ENCODE assay signal across 8 cellular contexts in genomic region chr15:42494998-42495360, GRCh38. TPM values are rescaled to one million over a fixed set of nuclear protein-coding genes. Genes with fewer than 3 reads are reported as not detected.
DNase-seq lines count a peak whose midpoint lies in the region; ATAC-seq and TF ChIP-seq lines count a peak whose summit lies in the region.

No MANE protein-coding gene starts in this region.

- peak overlapping the region; percentile 96 for H4K5ac ChIP-seq in IMR-90 (ENCODE audit: low read depth, low read length)

- POLR2A ChIA-PET in Caco-2 (lab: Charles Lee) (interaction anchor here (0.7 to 1.0 kb wide), 2 partner anchors 10 to 12 kb away, joined by 3 to 4 read pairs; no protein-coding TSS in a partner anchor), IMR-90 (lab: Charles Lee; ENCODE audit: unreplicated experiment) (interaction anchor here (0.6 to 1.0 kb wide), 2 partner anchors 11 to 12 kb away, joined by 3 read pairs; no protein-coding TSS in a partner anchor)

- TF ChIP-seq POLR2A in IMR-90 (IDR thresholded peaks at IDR 0.05; ENCODE audit: low read depth, low read length), result no peak

- H2BK15ac ChIP-seq in IMR-90 (ENCODE audit: low read depth, low read length) (peak overlapping the region; percentile 95; the same call in 2 of the 3 replicates), neuronal stem cell (ENCODE audit: low read length) (no peak overlapping the region)

- H3K14ac ChIP-seq in IMR-90 (replicated peaks; ENCODE audit: low read depth, low read length) (peak overlapping the region; percentile 52), neuronal stem cell (ENCODE audit: low read length) (no peak overlapping the region)

- H3K79me1 ChIP-seq in IMR-90 (ENCODE audit: low read depth in 1 of 2, low read length in 2 of 2) (peaks cover 8 to 46% of the 10 kb centered on the region in 2 experiments; a peak in 3 of 4 replicates), neuronal stem cell (ENCODE audit: low read depth, low read length) (no peaks in the 10 kb centered on the region)

- H3K4me2 ChIP-seq in IMR-90 (ENCODE audit: low read depth, low read length), result peak overlapping the region; percentile 78
- H3K4me2 ChIP-seq in neuronal stem cell (ENCODE audit: insufficient read depth, low read length, poor library complexity, severe bottlenecking), result peak overlapping the region; percentile 80

- CTCF ChIA-PET in Caco-2 (lab: Charles Lee), result interaction anchor here (0.6 to 1.0 kb wide), 2 partner anchors 69 to 410 kb away, joined by 4 to 5 read pairs; no protein-coding TSS in a partner anchor
- CTCF ChIA-PET in IMR-90 (lab: Yijun Ruan, JAX), result interaction anchor here (1.2 kb wide), 1 partner anchor 11 kb away, joined by 3 read pairs; no protein-coding TSS in a partner anchor

- H2BK120ac ChIP-seq in IMR-90 (ENCODE audit: low read depth, low read length) (peak overlapping the region; percentile 41), neuronal stem cell (ENCODE audit: low read depth, low read length) (no peak overlapping the region)

- peak overlapping the region; percentile 72 for H3K27ac Mint-ChIP-seq in Caco-2 (ENCODE audit: unreplicated experiment)
- H3K27ac Mint-ChIP-seq in activated naive CD4-positive, alpha-beta T cell treated with anti-CD3 and anti-CD28 coated beads, Interleukin-2, amount 50 U/mL, for 24 hours, result peak overlapping the region; percentile 97

- H3K27me3 ChIP-seq in Caco-2 (replicated peaks; ENCODE audit: control insufficient read depth, insufficient read depth, low read length) (no peaks in the 10 kb centered on the region), IMR-90 (ENCODE audit: control insufficient read depth, insufficient read depth, low read length) (no peaks in the 10 kb centered on the region), neuronal stem cell (ENCODE audit: control insufficient read depth in 3 of 3, insufficient read depth in 3 of 3, low read depth in 1 of 3, low read length in 3 of 3) (no peaks in the 10 kb centered on the region)

- in situ Hi-C loops in IMR-90 (cut with MboI; ENCODE audit: low sequenced_read_pairs), result no loop called here

- H3K27ac ChIP-seq in IMR-90 (ENCODE audit: insufficient read depth, low read length) (peak overlapping the region; percentile 36), neuronal stem cell (replicated peaks; ENCODE audit: low read length) (no peak overlapping the region)

- no peak overlapping the region for H2BK12ac ChIP-seq in neuronal stem cell (ENCODE audit: low read length)

- H2BK20ac ChIP-seq in IMR-90 (ENCODE audit: low read depth, low read length), result peak overlapping the region; percentile 28

- H3K4me1 ChIP-seq in Caco-2 (peaks cover 42% of the 10 kb centered on the region), IMR-90 (ENCODE audit: control insufficient read depth, insufficient read depth, low read length) (peaks cover 8% of the 10 kb centered on the region), neuronal stem cell (ENCODE audit: control insufficient read depth in 2 of 2, insufficient read depth in 1 of 2, low read depth in 1 of 2, low read length in 2 of 2) (peaks cover 3 to 5% of the 10 kb centered on the region in 2 donors)

- ATAC-seq in IMR-90 (ENCODE audit: low read depth) (peak; percentile 1), GM18861 (IDR thresholded peaks at IDR 0.05; ENCODE audit: unreplicated experiment) (no peak)

- peak overlapping the region; percentile 46; the same call in 1 of the 2 replicates for H2AK5ac ChIP-seq in IMR-90 (ENCODE audit: low read depth, low read length)
- H2AK5ac ChIP-seq in neuronal stem cell (ENCODE audit: low read depth, low read length), result no peak overlapping the region

- H3K18ac ChIP-seq in IMR-90 (ENCODE audit: low read depth, low read length) (peak overlapping the region; percentile 49), neuronal stem cell (ENCODE audit: low read length) (no peak overlapping the region)

- H3K56ac ChIP-seq in IMR-90 (ENCODE audit: extremely low read depth, insufficient read depth, low read length), result peak overlapping the region; percentile 90

- H2BK5ac ChIP-seq in IMR-90 (ENCODE audit: low read depth, low read length, poor library complexity, severe bottlenecking) (peak overlapping the region; percentile 93), neuronal stem cell (ENCODE audit: low read length) (no peak overlapping the region)

- WGBS in IMR-90 (ENCODE audit: extremely low coverage in 2 of 2, insufficient read length in 1 of 2), 2 experiments, result 11% methylated on average over 5 of the region's 10 CpGs; no CpG with 5 or more reads in 1 of the 2 experiments
- no CpG with 5 or more reads among the region's 10 CpGs for WGBS in neuronal stem cell (ENCODE audit: extremely low coverage in 2 of 2, insufficient read length in 2 of 2, insufficient replicate concordance in 1 of 2), 2 donors

- H3K9me3 Mint-ChIP-seq in Caco-2 (ENCODE audit: unreplicated experiment), result no peaks in the 10 kb centered on the region
- H3K9me3 Mint-ChIP-seq in activated naive CD4-positive, alpha-beta T cell treated with anti-CD3 and anti-CD28 coated beads, Interleukin-2, amount 50 U/mL, for 24 hours, result no peaks in the 10 kb centered on the region

- H4K8ac ChIP-seq in IMR-90 (ENCODE audit: low read depth in 2 of 2, low read length in 2 of 2) (peak overlapping the region; percentile 81 to 98), neuronal stem cell (ENCODE audit: low read depth, low read length) (no peak overlapping the region)

- peaks cover 42% of the 10 kb centered on the region for H3K4me1 Mint-ChIP-seq in Caco-2 (ENCODE audit: low read depth, unreplicated experiment)
- H3K4me1 Mint-ChIP-seq in activated naive CD4-positive, alpha-beta T cell treated with anti-CD3 and anti-CD28 coated beads, Interleukin-2, amount 50 U/mL, for 24 hours, result peaks cover 70% of the 10 kb centered on the region

- H2AK9ac ChIP-seq in IMR-90 (replicated peaks; ENCODE audit: low read depth, low read length, poor library complexity), result peak overlapping the region; percentile 82

- H3K9ac ChIP-seq in IMR-90 (ENCODE audit: low read depth, low read length) (peak overlapping the region; percentile 48), neuronal stem cell (ENCODE audit: low read depth, low read length, poor library complexity) (no peak overlapping the region)

- H2AFZ ChIP-seq in IMR-90 (replicated peaks; ENCODE audit: low read length, poor library complexity) (peak overlapping the region; percentile 91), neuronal stem cell (ENCODE audit: low read length) (peak overlapping the region; percentile 87)

- TF ChIP-seq RAD21 in IMR-90 (IDR thresholded peaks at IDR 0.05; ENCODE audit: low read length), result no peak

- DNase-seq in Caco-2 (peak in 1 of 2 experiments; percentile 18), IMR-90 (peak; percentile 77), glomerular visceral epithelial cell (ENCODE audit: extremely low spot score) (peak; percentile 70), neuronal stem cell (ENCODE audit: low spot score) (peak; percentile 2), T-helper 9 cell (no peak), NCI-H1930 (lab: John Stamatoyannopoulos, UW) (no peak)

- peaks cover 29% of the 10 kb centered on the region for H3K36me3 Mint-ChIP-seq in Caco-2 (ENCODE audit: insufficient read depth, unreplicated experiment)
- peaks cover 3% of the 10 kb centered on the region for H3K36me3 Mint-ChIP-seq in activated naive CD4-positive, alpha-beta T cell treated with anti-CD3 and anti-CD28 coated beads, Interleukin-2, amount 50 U/mL, for 24 hours

- H3K9me3 ChIP-seq in Caco-2 (no peaks in the 10 kb centered on the region), IMR-90 (ENCODE audit: control insufficient read depth, insufficient read depth, low read length) (no peaks in the 10 kb centered on the region), neuronal stem cell (replicated peaks in 1 of 2; ENCODE audit: control insufficient read depth in 2 of 2, insufficient read depth in 1 of 2, low read depth in 1 of 2, low read length in 2 of 2) (no peaks in the 10 kb centered on the region)

- H3K4me3 ChIP-seq in Caco-2 (ENCODE audit: low read depth, low read length) (peak overlapping the region; percentile 56), IMR-90 (ENCODE audit: insufficient read depth, low read depth, low read length) (peak overlapping the region; percentile 83), neuronal stem cell (ENCODE audit: low read length in 2 of 2) (peak overlapping the region; percentile 73 to 82)

- TF ChIP-seq CTCF in Caco-2 (IDR thresholded peaks at IDR 0.05; ENCODE audit: insufficient read depth in 1 of 2, low read depth in 1 of 2, low read length in 1 of 2, severe bottlenecking in 1 of 2, unreplicated experiment in 1 of 2) (no peak), IMR-90 (conservative IDR thresholded peaks at IDR 0.05; ENCODE audit: low read depth, low read length) (no peak)

- peak overlapping the region; percentile 84 for H3K4me3 Mint-ChIP-seq in Caco-2 (ENCODE audit: unreplicated experiment)
- H3K4me3 Mint-ChIP-seq in activated naive CD4-positive, alpha-beta T cell treated with anti-CD3 and anti-CD28 coated beads, Interleukin-2, amount 50 U/mL, for 24 hours, result peak overlapping the region; percentile 100

- BruUV-seq in Caco-2 (replicated peaks; lab: Mats Ljungman, UMichigan) (TSS peak; percentile 42), IMR-90 (replicated peaks; lab: Mats Ljungman, UMichigan) (no TSS peak)

- peaks cover 6% of the 10 kb centered on the region; the same call in 1 of the 2 replicates for H3K9me1 ChIP-seq in IMR-90 (ENCODE audit: insufficient read depth, low read length)

- dilution Hi-C loops in IMR-90 (cut with HindIII; ENCODE audit: low sequenced_read_pairs, unreplicated experiment), result no loop called here

- H3K23ac ChIP-seq in IMR-90 (ENCODE audit: low read depth, low read length) (peak overlapping the region; percentile 44), neuronal stem cell (ENCODE audit: low read depth, low read length, poor library complexity) (no peak overlapping the region)

- H3K4ac ChIP-seq in IMR-90 (ENCODE audit: low read depth, low read length), result peak overlapping the region; percentile 68
- no peak overlapping the region for H3K4ac ChIP-seq in neuronal stem cell (ENCODE audit: low read length)

- H4K20me1 ChIP-seq in IMR-90 (ENCODE audit: insufficient read depth, low read length), result no peaks in the 10 kb centered on the region; the same call in 1 of the 2 replicates

- H4K91ac ChIP-seq in IMR-90 (ENCODE audit: insufficient read depth, low read depth, low read length) (peak overlapping the region; percentile 92), neuronal stem cell (ENCODE audit: low read depth, low read length, poor library complexity) (no peak overlapping the region)

- H3K36me3 ChIP-seq in Caco-2 (ENCODE audit: control insufficient read depth, insufficient read depth, low read length) (no peaks in the 10 kb centered on the region), IMR-90 (ENCODE audit: control insufficient read depth, insufficient read depth, low read length) (no peaks in the 10 kb centered on the region), neuronal stem cell (replicated peaks in 1 of 2; ENCODE audit: control insufficient read depth in 2 of 2, insufficient read depth in 2 of 2, low read length in 2 of 2) (peaks cover 0 to 15% of the 10 kb centered on the region in 2 donors)

- H3K27me3 Mint-ChIP-seq in Caco-2 (ENCODE audit: insufficient read depth, unreplicated experiment), result no peaks in the 10 kb centered on the region
- no peaks in the 10 kb centered on the region for H3K27me3 Mint-ChIP-seq in activated naive CD4-positive, alpha-beta T cell treated with anti-CD3 and anti-CD28 coated beads, Interleukin-2, amount 50 U/mL, for 24 hours

- intact Hi-C loops in Caco-2 (cut with micrococcal nuclease; ENCODE audit: unreplicated experiment), result loop anchor here (2.0 to 10.0 kb wide), 2 partner anchors 54 to 160 kb away; partner anchors contain the start of genes HAUS2 and LRRC57
- intact Hi-C loops in IMR-90 (cut with micrococcal nuclease), result loop anchor here (1.0 kb wide), 1 partner anchor 53 kb away; the partner anchor contains the start of genes HAUS2 and LRRC57

RNA-seq across cellular contexts. Expression of gene SNAP23, which starts 0.5 kb away (rescaled TPM):
- total RNA-seq in Caco-2 (2022), result 92.2 and 97.5 TPM in 2 replicates
- total RNA-seq in IMR-90 (2012; rRNA removed), result 36.0 and 72.5 TPM in 2 replicates
- 37.2 and 45.5 TPM in 2 replicates for polyA plus RNA-seq in IMR-90 (2012; rRNA removed)
- 7.1 and 8.5 TPM in 2 replicates for polyA plus RNA-seq in IMR-90 (2012; cell fraction: cytosol; rRNA removed)
- 7.5 and 77.2 TPM in 2 replicates for polyA plus RNA-seq in IMR-90 (2012; cell fraction: nucleus; rRNA removed; ENCODE audit: low replicate concordance)
- 27.0 TPM for polyA plus RNA-seq in neuronal stem cell (2013, experiment 1 of 2)
- polyA plus RNA-seq in neuronal stem cell (2013, experiment 2 of 2), result 27.9 TPM

RNA-seq across cellular contexts. Expression of gene ZNF106, which starts 4.0 kb away (rescaled TPM):
- total RNA-seq in Caco-2 (2022) (47.8 and 51.4 TPM in 2 replicates), IMR-90 (2012; rRNA removed) (87.5 and 107 TPM in 2 replicates)
- 19.2 TPM in 2 replicates for polyA plus RNA-seq in IMR-90 (2012; rRNA removed)
- polyA plus RNA-seq in IMR-90 (2012; cell fraction: cytosol; rRNA removed), result 6.9 and 8.5 TPM in 2 replicates
- polyA plus RNA-seq in IMR-90 (2012; cell fraction: nucleus; rRNA removed; ENCODE audit: low replicate concordance), result 4.0 and 13.9 TPM in 2 replicates
- 22.2 TPM for polyA plus RNA-seq in neuronal stem cell (2013, experiment 1 of 2)
- 22.4 TPM for polyA plus RNA-seq in neuronal stem cell (2013, experiment 2 of 2)

RNA-seq across cellular contexts. Expression of gene LRRC57, which starts 53.6 kb away (rescaled TPM):
- total RNA-seq in Caco-2 (2022) (19.3 and 28.8 TPM in 2 replicates), IMR-90 (2012; rRNA removed) (9.5 and 10.0 TPM in 2 replicates)
- 7.4 and 11.3 TPM in 2 replicates for polyA plus RNA-seq in IMR-90 (2012; rRNA removed)
- polyA plus RNA-seq in IMR-90 (2012; cell fraction: cytosol; rRNA removed), result 3.2 and 4.7 TPM in 2 replicates
- polyA plus RNA-seq in IMR-90 (2012; cell fraction: nucleus; rRNA removed; ENCODE audit: low replicate concordance), result 2.2 and 7.1 TPM in 2 replicates
- 8.5 TPM for polyA plus RNA-seq in neuronal stem cell (2013, experiment 1 of 2)
- polyA plus RNA-seq in neuronal stem cell (2013, experiment 2 of 2), result 9.2 TPM

RNA-seq across cellular contexts. Expression of gene HAUS2, which starts 53.7 kb away (rescaled TPM):
- total RNA-seq in Caco-2 (2022) (35.7 and 36.9 TPM in 2 replicates), IMR-90 (2012; rRNA removed) (22.4 and 29.2 TPM in 2 replicates)
- polyA plus RNA-seq in IMR-90 (2012; rRNA removed), result 12.3 and 18.4 TPM in 2 replicates
- 5.7 and 7.8 TPM in 2 replicates for polyA plus RNA-seq in IMR-90 (2012; cell fraction: cytosol; rRNA removed)
- 3.1 and 6.2 TPM in 2 replicates for polyA plus RNA-seq in IMR-90 (2012; cell fraction: nucleus; rRNA removed; ENCODE audit: low replicate concordance)
- polyA plus RNA-seq in neuronal stem cell (2013, experiment 1 of 2), result 17.2 TPM
- 18.4 TPM for polyA plus RNA-seq in neuronal stem cell (2013, experiment 2 of 2)

Comparison
In these comparisons a context has a peak if more than half of its experiments do, and no peak if none do; other contexts are left out.
1. DNase-seq: peak in IMR-90 (single experiment), glomerular visceral epithelial cell (single experiment) and neuronal stem cell (single experiment); none in T-helper 9 cell (single experiment) and NCI-H1930 (0 of 2).
2. Peak in every context shown above with its lines, with median percentiles within 50 percentile points of each other: H3K4me3 ChIP-seq.